In the genomic region with DNA sequence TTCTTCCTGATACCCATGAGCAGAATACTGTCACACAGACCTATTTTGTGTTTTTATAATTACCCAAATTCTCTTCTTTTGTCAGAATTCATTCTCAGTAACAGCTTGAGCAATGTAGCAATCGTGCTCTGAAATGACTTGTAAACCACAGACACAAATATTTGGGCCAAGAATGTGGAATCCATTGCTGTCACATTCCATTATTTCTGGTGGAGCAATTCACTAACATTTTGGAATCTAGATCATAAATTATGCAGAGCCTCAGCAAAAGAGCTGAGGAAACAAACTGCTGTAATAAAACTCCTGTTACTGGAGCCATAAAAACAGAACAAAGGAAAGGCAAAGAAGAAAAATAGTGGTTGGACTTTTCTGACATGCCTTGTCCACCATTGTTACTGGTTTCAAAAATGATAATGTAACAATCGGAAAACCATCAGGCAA, we compare ENCODE assay signal across 10 cellular contexts.
DNase-seq lines count a peak whose midpoint lies in the region; ATAC-seq and TF ChIP-seq lines count a peak whose summit lies in the region.
"Had no signal": no experiment of that assay in that cellular context is flagged by ENCODE, and none has a peak within 500 bp of the region (broad histone marks: within the 10 kb centered on the region; RNA-seq: fewer than 3 reads in every experiment).

No MANE protein-coding gene starts in this region.

- no peak overlapping the region for H3K4me3 Mint-ChIP-seq in stimulated activated memory B cell treated with anti-CD40 and anti-IgM and Interleukin-4, amounts not matched to agents 10 μg/mL and 1 μg/mL and 100 μg/mL, for 72 hours
- H3K4me3 Mint-ChIP-seq: natural killer cell treated with Interleukin-12 subunit alpha and Interleukin-12 subunit beta and Interleukin-15 and Interleukin-18, amount 100 ng/mL, for 72 hours had no signal

- peaks cover 0 to 5% of the 10 kb centered on the region in 2 donors for H3K4me1 ChIP-seq in right atrium auricular region

- no peak for TF ChIP-seq CTCF in right atrium auricular region (IDR thresholded peaks at IDR 0.05)

- H3K36me3 ChIP-seq in right atrium auricular region, result no peaks in the 10 kb centered on the region

- H3K4me1 Mint-ChIP-seq in stimulated activated memory B cell treated with anti-CD40 and anti-IgM and Interleukin-4, amounts not matched to agents 10 μg/mL and 1 μg/mL and 100 μg/mL, for 72 hours, result no peaks in the 10 kb centered on the region

- intact Hi-C loops in Right ventricle myocardium inferior (cut with DNase I), result no loop called here

- H3K27me3 Mint-ChIP-seq in stimulated activated memory B cell treated with anti-CD40 and anti-IgM and Interleukin-4, amounts not matched to agents 10 μg/mL and 1 μg/mL and 100 μg/mL, for 72 hours, result peaks cover 9% of the 10 kb centered on the region

- no peaks in the 10 kb centered on the region for H3K36me3 Mint-ChIP-seq in stimulated activated memory B cell treated with anti-CD40 and anti-IgM and Interleukin-4, amounts not matched to agents 10 μg/mL and 1 μg/mL and 100 μg/mL, for 72 hours
- H3K36me3 Mint-ChIP-seq: natural killer cell treated with Interleukin-12 subunit alpha and Interleukin-12 subunit beta and Interleukin-15 and Interleukin-18, amount 100 ng/mL, for 72 hours had no signal

- H3K27ac ChIP-seq in right atrium auricular region, result peak overlapping the region in 1 of 2 donors; percentile 30
- H3K27ac ChIP-seq: A549 had no signal

- H3K9me3 Mint-ChIP-seq in stimulated activated memory B cell treated with anti-CD40 and anti-IgM and Interleukin-4, amounts not matched to agents 10 μg/mL and 1 μg/mL and 100 μg/mL, for 72 hours, result no peaks in the 10 kb centered on the region
- H3K9me3 Mint-ChIP-seq: natural killer cell treated with Interleukin-12 subunit alpha and Interleukin-12 subunit beta and Interleukin-15 and Interleukin-18, amount 100 ng/mL, for 72 hours had no signal

- peak; percentile 69 for ATAC-seq in Right ventricle myocardium inferior
- ATAC-seq in GM21723 (IDR thresholded peaks at IDR 0.05; ENCODE audit: unreplicated experiment), result no peak
- no peak for ATAC-seq in HG03139 (IDR thresholded peaks at IDR 0.05; ENCODE audit: unreplicated experiment)
- no peak for ATAC-seq in stimulated activated memory B cell treated with anti-CD40 and anti-IgM and Interleukin-4, amounts not matched to agents 10 μg/mL and 1 μg/mL and 100 μg/mL, for 72 hours
- ATAC-seq: A549; natural killer cell treated with Interleukin-12 subunit alpha and Interleukin-12 subunit beta and Interleukin-15 and Interleukin-18, amount 100 ng/mL, for 72 hours had no signal

- H3K9me3 ChIP-seq in right atrium auricular region, result peaks cover 0 to 2% of the 10 kb centered on the region in 2 donors
- H3K9me3 ChIP-seq: A549 had no signal

- H3K27ac Mint-ChIP-seq in stimulated activated memory B cell treated with anti-CD40 and anti-IgM and Interleukin-4, amounts not matched to agents 10 μg/mL and 1 μg/mL and 100 μg/mL, for 72 hours, result no peak overlapping the region
- H3K27ac Mint-ChIP-seq: natural killer cell treated with Interleukin-12 subunit alpha and Interleukin-12 subunit beta and Interleukin-15 and Interleukin-18, amount 100 ng/mL, for 72 hours had no signal

- H3K27me3 ChIP-seq in right atrium auricular region, result no peaks in the 10 kb centered on the region

- DNase-seq in Right ventricle myocardium inferior (ENCODE audit: missing footprints), result no peak
- no peak for DNase-seq in right atrium auricular region (ENCODE audit: low spot score)
- peak; percentile 35 for DNase-seq in cerebellum (ENCODE audit: low spot score)
- peak; percentile 70 for DNase-seq in kidney tubule cell (ENCODE audit: low spot score)
- DNase-seq in LoVo (ENCODE audit: low spot score), result no peak

- no peak overlapping the region for H3K4me3 ChIP-seq in right atrium auricular region
- H3K4me3 ChIP-seq: A549 had no signal

Comparison
In these comparisons a context has a peak if more than half of its experiments do, and no peak if none do; other contexts are left out.
1. DNase-seq: peak in cerebellum (single experiment) and kidney tubule cell (single experiment); none in Right ventricle myocardium inferior (single experiment), right atrium auricular region (single experiment) and LoVo (single experiment).